In the genomic region with DNA sequence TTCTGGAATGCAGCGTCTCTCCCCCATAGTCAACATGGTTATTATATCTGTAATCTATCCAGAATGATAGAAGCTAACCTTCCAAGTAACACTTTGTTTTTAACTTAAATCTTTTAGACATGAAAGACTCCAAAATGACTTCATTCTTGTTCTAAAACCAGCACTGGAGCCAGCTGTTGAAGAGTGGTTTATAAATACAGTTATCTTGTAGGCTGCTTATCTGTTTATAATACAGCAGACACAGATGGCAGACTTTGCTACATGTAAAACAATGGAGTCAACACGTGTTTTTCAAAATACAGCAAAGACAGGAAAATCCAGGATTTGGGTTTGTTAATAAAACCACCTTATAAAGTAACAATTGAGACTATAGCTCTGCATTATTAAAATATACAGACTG, we compare ENCODE assay signal across 16 cellular contexts.
"Had no signal": no experiment of that assay in that cellular context is flagged by ENCODE, and none has a peak within 500 bp of the region (broad histone marks: within the 10 kb centered on the region; RNA-seq: fewer than 3 reads in every experiment).

No MANE protein-coding gene starts in this region.

- H3K4me3 ChIP-seq: body of pancreas, heart right ventricle, tibial artery, uterus had no signal

- ATAC-seq: activated naive CD4-positive, alpha-beta T cell treated with anti-CD3 and anti-CD28 coated beads, Interleukin-2, amount 50 U/mL, for 72 hours; effector memory CD8-positive, alpha-beta T cell had no signal

- DNase-seq: activated CD4-positive, alpha-beta T cell treated with anti-CD3 and anti-CD28 coated beads, Interleukin-2, amount 50 U/mL, for 4 hours; activated CD4-positive, CD25-positive, alpha-beta regulatory T cell treated with anti-CD3 and anti-CD28 coated beads, Interleukin-2, amount 50 U/mL, for 72 hours; activated effector memory CD4-positive, alpha-beta T cell treated with anti-CD3 and anti-CD28 coated beads, Interleukin-2, amount 50 U/mL, for 16 hours; activated T-cell treated with anti-CD3 and anti-CD28 coated beads, Interleukin-2, amount 50 U/mL, for 24 hours; amniotic stem cell; body of pancreas; effector memory CD8-positive, alpha-beta T cell; foreskin keratinocyte; heart right ventricle; left ventricle myocardium superior; small intestine; tibial artery; uterus had no signal

- H3K9me3 ChIP-seq: body of pancreas, heart right ventricle, tibial artery, uterus had no signal

- H3K27me3 Mint-ChIP-seq: activated T-cell treated with anti-CD3 and anti-CD28 coated beads, Interleukin-2, amount 50 U/mL, for 24 hours; dendritic cell treated with granulocyte-macrophage colony-stimulating factor and Interleukin-4, amounts not matched to agents 40 ng/mL and 50 ng/mL, for 4 days had no signal

- H3K36me3 ChIP-seq: uterus had no signal

- H3K9me3 Mint-ChIP-seq: activated naive CD4-positive, alpha-beta T cell treated with anti-CD3 and anti-CD28 coated beads, Interleukin-2, amount 50 U/mL, for 72 hours; activated T-cell treated with anti-CD3 and anti-CD28 coated beads, Interleukin-2, amount 50 U/mL, for 24 hours; dendritic cell treated with granulocyte-macrophage colony-stimulating factor and Interleukin-4, amounts not matched to agents 40 ng/mL and 50 ng/mL, for 4 days; effector memory CD8-positive, alpha-beta T cell had no signal

- FAIRE-seq: islet of Langerhans, small intestine had no signal

- H3K27me3 ChIP-seq: body of pancreas, foreskin keratinocyte, heart right ventricle, tibial artery, uterus had no signal

- H3K36me3 Mint-ChIP-seq: activated naive CD4-positive, alpha-beta T cell treated with anti-CD3 and anti-CD28 coated beads, Interleukin-2, amount 50 U/mL, for 72 hours had no signal

- H3K4me3 Mint-ChIP-seq: activated T-cell treated with anti-CD3 and anti-CD28 coated beads, Interleukin-2, amount 50 U/mL, for 24 hours; dendritic cell treated with granulocyte-macrophage colony-stimulating factor and Interleukin-4, amounts not matched to agents 40 ng/mL and 50 ng/mL, for 4 days; effector memory CD8-positive, alpha-beta T cell had no signal

- H3K4me1 ChIP-seq: foreskin keratinocyte, tibial artery, uterus had no signal

- H3K27ac ChIP-seq: foreskin keratinocyte, tibial artery, uterus had no signal

- H3K27ac Mint-ChIP-seq: activated naive CD4-positive, alpha-beta T cell treated with anti-CD3 and anti-CD28 coated beads, Interleukin-2, amount 50 U/mL, for 72 hours; activated T-cell treated with anti-CD3 and anti-CD28 coated beads, Interleukin-2, amount 50 U/mL, for 24 hours; dendritic cell treated with granulocyte-macrophage colony-stimulating factor and Interleukin-4, amounts not matched to agents 40 ng/mL and 50 ng/mL, for 4 days; effector memory CD8-positive, alpha-beta T cell had no signal
